Comparison of ENCODE assay signal across 1 cellular context in genomic region chr2:96305091-96305978, GRCh38.
TF ChIP-seq lines count a peak whose summit lies in the region.

Gene SNRNP200 (minus strand): TSS chr2:96305546. CDS start chr2:96305437, 109 bp downstream.

TF ChIP-seq in H1, 55 proteins besides CTCF, POLR2A, EP300 and RAD21:
- no peak for TF ChIP-seq SP4 (IDR thresholded peaks at IDR 0.05; ENCODE audit: low read length)
- no peak for TF ChIP-seq RXRA (IDR thresholded peaks at IDR 0.05; ENCODE audit: insufficient read depth, low read depth, low read length)
- peak; percentile 67; the same call in 1 of the 2 replicates for TF ChIP-seq MAX (IDR thresholded peaks at IDR 0.05)
- no peak for TF ChIP-seq ATF3 (IDR thresholded peaks at IDR 0.05; ENCODE audit: insufficient read depth, low read depth, low read length)
- TF ChIP-seq TEAD4 (IDR thresholded peaks at IDR 0.05; ENCODE audit: low read depth, low read length) = 0 out of 2 replicates have a peak, but pooled peaks have one; percentile 3
- TF ChIP-seq ASH2L (IDR thresholded peaks at IDR 0.05; ENCODE audit: low read length) = peak; percentile 92
- peak; percentile 92 for TF ChIP-seq EGR1 (IDR thresholded peaks at IDR 0.05; ENCODE audit: borderline replicate concordance, low read depth, low read length)
- TF ChIP-seq USF2 (IDR thresholded peaks at IDR 0.05; ENCODE audit: low read length) = no peak
- no peak for TF ChIP-seq CHD1 (IDR thresholded peaks at IDR 0.05; ENCODE audit: low read depth, low read length)
- TF ChIP-seq YY1 (IDR thresholded peaks at IDR 0.05; ENCODE audit: low read depth, low read length) = peak; percentile 82
- no peak for TF ChIP-seq CEBPB (IDR thresholded peaks at IDR 0.05; ENCODE audit: low read depth, low read length)
- peak in 1 of 2 experiments; percentile 40; a peak in 1 of 4 replicates for TF ChIP-seq HDAC2 (IDR thresholded peaks at IDR 0.05; ENCODE audit: borderline replicate concordance in 1 of 2, low read depth in 2 of 2, low read length in 2 of 2)
- no peak; the same call in 1 of the 2 replicates for TF ChIP-seq RBBP5 (IDR thresholded peaks at IDR 0.05; ENCODE audit: borderline replicate concordance, low read depth, low read length)
- no peak for TF ChIP-seq RNF2 (IDR thresholded peaks at IDR 0.05; ENCODE audit: borderline replicate concordance, low read depth, low read length, missing control alignments, poor library complexity, severe bottlenecking)
- TF ChIP-seq SP1 (IDR thresholded peaks at IDR 0.05; ENCODE audit: low read depth, low read length) = peak; percentile 6; the same call in 1 of the 2 replicates
- peak; percentile 97 for TF ChIP-seq GABPA (IDR thresholded peaks at IDR 0.05; ENCODE audit: borderline replicate concordance, insufficient read depth, low read length)
- TF ChIP-seq PHF8 (conservative IDR thresholded peaks at IDR 0.05; ENCODE audit: low read depth, low read length) = peak; percentile 92
- TF ChIP-seq TBP (IDR thresholded peaks at IDR 0.05; ENCODE audit: low read depth, low read length) = peak; percentile 83
- no peak for TF ChIP-seq RFX5 (IDR thresholded peaks at IDR 0.05; ENCODE audit: borderline replicate concordance, low read depth, low read length)
- TF ChIP-seq GTF2F1 (IDR thresholded peaks at IDR 0.05; ENCODE audit: borderline replicate concordance, low read depth, low read length) = peak; percentile 78; the same call in 1 of the 2 replicates
- peak; percentile 77 for TF ChIP-seq TAF1 (IDR thresholded peaks at IDR 0.05; ENCODE audit: low read depth, low read length)
- no peak for TF ChIP-seq SUZ12 (IDR thresholded peaks at IDR 0.05; ENCODE audit: low read length)
- 0 out of 2 replicates have a peak, but pooled peaks have one; percentile 30 for TF ChIP-seq CHD2 (IDR thresholded peaks at IDR 0.05; ENCODE audit: low read length)
- no peak; the same call in 1 of the 2 replicates for TF ChIP-seq KDM5A (IDR thresholded peaks at IDR 0.05; ENCODE audit: low read length)
- peak; percentile 66 for TF ChIP-seq TAF7 (optimal IDR thresholded peaks at IDR 0.05; ENCODE audit: borderline replicate concordance, low read depth, low read length)
- TF ChIP-seq SP2 (IDR thresholded peaks at IDR 0.05; ENCODE audit: low read length) = no peak
- peak; percentile 52 to 96; a peak in 2 of 4 replicates for TF ChIP-seq SIN3A (conservative IDR thresholded peaks at IDR 0.05 in 1 of 2, IDR thresholded peaks at IDR 0.05 in 1 of 2; ENCODE audit: low read depth in 1 of 2, low read length in 2 of 2)
- peak; percentile 86 for TF ChIP-seq KDM4A (IDR thresholded peaks at IDR 0.05; ENCODE audit: low read depth, low read length, severe bottlenecking)
- peak; percentile 78 for TF ChIP-seq POLR2AphosphoS5 (IDR thresholded peaks at IDR 0.05; ENCODE audit: low read depth, low read length)
- TF ChIP-seq JUN (IDR thresholded peaks at IDR 0.05; ENCODE audit: low read depth, low read length) = no peak
- peak; percentile 72; the same call in 1 of the 2 replicates for TF ChIP-seq CREB1 (IDR thresholded peaks at IDR 0.05)
- TF ChIP-seq BACH1 (IDR thresholded peaks at IDR 0.05; ENCODE audit: low read length) = no peak
- TF ChIP-seq FOSL1 (IDR thresholded peaks at IDR 0.05; ENCODE audit: insufficient read depth, low read depth, low read length) = no peak
- TF ChIP-seq CHD7 (IDR thresholded peaks at IDR 0.05; ENCODE audit: insufficient replicate concordance, low read length) = no peak
